ENCODE assay signal across 26 cellular contexts in genomic region chrX:132710756-132711155, GRCh38.
DNase-seq lines count a peak whose midpoint lies in the region; TF ChIP-seq lines count a peak whose summit lies in the region.
"Had no signal": no experiment of that assay in that cellular context is flagged by ENCODE, and none has a peak within 500 bp of the region (broad histone marks: within the 10 kb centered on the region; RNA-seq: fewer than 3 reads in every experiment).

No MANE protein-coding gene starts in this region.

- H3K4me3 ChIP-seq in SJCRH30: no peak overlapping the region
- no peak overlapping the region for H3K4me3 ChIP-seq in adrenal gland
- H3K4me3 ChIP-seq: BLaER1 treated with 17β-estradiol and CSF1 and Interleukin-3, amounts not matched to agents 10 nM and 100 nM; GM12878 had no signal

- peak; percentile 1 for DNase-seq in CD1c-positive myeloid dendritic cell (ENCODE audit: extremely low spot score)
- DNase-seq in HT1080 (ENCODE audit: low read depth): peak; percentile 39
- DNase-seq in SJCRH30: peak; percentile 50 to 73
- peak; percentile 40 for DNase-seq in myocyte (ENCODE audit: low read depth)
- no peak for DNase-seq in GM20000 (ENCODE audit: low spot score)
- DNase-seq in adrenal gland: no peak
- DNase-seq in stimulated activated naive CD4-positive, alpha-beta T cell (lab: John Stamatoyannopoulos, UW): no peak
- DNase-seq in stimulated activated CD4-positive, alpha-beta T cell treated with anti-CD3 and anti-CD28 coated beads, Interleukin-15, amount 100 ng/mL, for 24 hours: no peak
- DNase-seq: CD4-positive, alpha-beta memory T cell; COR-L47; DMS53; GDM1; GOT3; NCI-H1048; NCI-H1417; NCI-H1694; NCI-H2081; NCI-H345; NCI-H524 treated with DMSO at 0.1 percent for 48 hours; NCI-H774; NK-92 treated with Interleukin-12 subunit alpha and Interleukin-12 subunit beta, amount 100 ng/mL, for 24 hours; Right ventricle myocardium superior; RPMI8226; T-helper 1 cell had no signal

- H3K27ac ChIP-seq in SJCRH30 (peak overlapping the region; percentile 70), adrenal gland (no peak overlapping the region)
- H3K27ac ChIP-seq: BLaER1 treated with 17β-estradiol and CSF1 and Interleukin-3, amounts not matched to agents 10 nM and 100 nM had no signal

- TF ChIP-seq POLR2A in adrenal gland (IDR thresholded peaks at IDR 0.05): no peak

- intact Hi-C loops in adrenal gland (cut with DNase I): no loop called here

- H3K27me3 ChIP-seq in SJCRH30: no peaks in the 10 kb centered on the region
- peaks cover 20% of the 10 kb centered on the region for H3K27me3 ChIP-seq in adrenal gland

- H3K36me3 ChIP-seq in SJCRH30: no peaks in the 10 kb centered on the region
- H3K36me3 ChIP-seq in adrenal gland (replicated peaks in 1 of 2): no peaks in the 10 kb centered on the region
- H3K36me3 ChIP-seq: BLaER1 treated with 17β-estradiol and CSF1 and Interleukin-3, amounts not matched to agents 10 nM and 100 nM had no signal

- TF ChIP-seq CTCF in GM20000 (IDR thresholded peaks at IDR 0.05; ENCODE audit: extremely low read depth, missing control alignments): no peak
- TF ChIP-seq CTCF in adrenal gland (IDR thresholded peaks at IDR 0.05): no peak

- H3K4me1 ChIP-seq in SJCRH30 (peaks cover 17% of the 10 kb centered on the region), adrenal gland (replicated peaks in 1 of 2) (no peaks in the 10 kb centered on the region)

- H3K9me3 ChIP-seq in SJCRH30 (replicated peaks) (no peaks in the 10 kb centered on the region), adrenal gland (replicated peaks in 1 of 3) (no peaks in the 10 kb centered on the region)
- H3K9me3 ChIP-seq: BLaER1 treated with 17β-estradiol and CSF1 and Interleukin-3, amounts not matched to agents 10 nM and 100 nM had no signal

Comparison
In these comparisons a context has a peak if more than half of its experiments do, and no peak if none do; other contexts are left out.
1. DNase-seq: peak in CD1c-positive myeloid dendritic cell (single experiment), HT1080 (single experiment), SJCRH30 (2 of 2) and myocyte (single experiment); none in GM20000 (single experiment), adrenal gland (0 of 7), stimulated activated naive CD4-positive, alpha-beta T cell (0 of 6) and stimulated activated CD4-positive, alpha-beta T cell treated with anti-CD3 and anti-CD28 coated beads, Interleukin-15, amount 100 ng/mL, for 24 hours (single experiment).